Comparison of ENCODE assay signal across 8 cellular contexts in the genomic region with DNA sequence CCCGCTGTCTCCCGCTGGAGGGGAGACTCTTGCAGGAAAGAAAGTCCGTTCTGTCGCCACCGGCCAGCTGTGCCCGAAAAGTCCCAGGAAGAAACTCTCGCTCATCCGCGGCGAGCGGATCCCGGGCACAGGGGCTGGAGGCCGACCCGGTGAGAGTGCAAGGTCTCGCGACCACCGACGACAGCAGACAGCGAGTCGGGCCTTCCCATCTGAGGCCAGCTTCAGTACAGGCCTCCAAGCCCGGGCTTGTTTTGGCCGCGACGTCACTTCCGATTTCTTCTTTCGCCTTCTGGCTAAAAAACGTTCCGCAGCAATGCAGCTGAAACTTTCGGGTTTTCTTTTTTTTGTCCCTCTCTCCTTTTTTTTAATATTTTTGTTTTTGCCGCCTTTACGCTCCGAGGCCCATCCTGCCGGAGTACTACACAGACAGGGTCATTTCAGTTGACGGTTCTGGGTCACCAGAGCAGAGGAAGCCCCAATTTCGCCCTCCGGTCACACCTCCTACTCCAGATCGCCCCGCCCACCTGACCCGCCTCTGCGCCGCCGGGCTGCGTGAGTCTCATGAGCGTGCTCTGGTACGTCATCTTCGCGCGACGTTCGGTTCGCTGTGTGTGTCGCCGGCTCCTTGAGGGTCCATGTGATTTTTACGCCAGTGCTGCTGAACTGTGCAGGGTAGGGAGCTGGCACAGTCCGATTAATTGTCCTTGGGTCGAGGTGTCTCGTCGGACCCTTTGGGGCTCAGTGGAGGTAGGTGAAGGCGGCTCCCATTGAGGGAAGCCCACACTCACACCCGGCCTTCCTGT. TPM values are rescaled to one million over a fixed set of nuclear protein-coding genes. Genes with fewer than 3 reads are reported as not detected.
A peak's percentile ranks its signal among the peaks of the same experiment; 100 is the strongest.
DNase-seq lines count a peak whose midpoint lies in the region; ATAC-seq and TF ChIP-seq lines count a peak whose summit lies in the region.

A gene with protein sequence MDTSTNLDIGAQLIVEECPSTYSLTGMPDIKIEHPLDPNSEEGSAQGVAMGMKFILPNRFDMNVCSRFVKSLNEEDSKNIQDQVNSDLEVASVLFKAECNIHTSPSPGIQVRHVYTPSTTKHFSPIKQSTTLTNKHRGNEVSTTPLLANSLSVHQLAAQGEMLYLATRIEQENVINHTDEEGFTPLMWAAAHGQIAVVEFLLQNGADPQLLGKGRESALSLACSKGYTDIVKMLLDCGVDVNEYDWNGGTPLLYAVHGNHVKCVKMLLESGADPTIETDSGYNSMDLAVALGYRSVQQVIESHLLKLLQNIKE (minus strand): TSS at position 474 of the 803 bp plus-strand sequence. CDS start 2,758 bp downstream, outside the sequence.
A gene with protein sequence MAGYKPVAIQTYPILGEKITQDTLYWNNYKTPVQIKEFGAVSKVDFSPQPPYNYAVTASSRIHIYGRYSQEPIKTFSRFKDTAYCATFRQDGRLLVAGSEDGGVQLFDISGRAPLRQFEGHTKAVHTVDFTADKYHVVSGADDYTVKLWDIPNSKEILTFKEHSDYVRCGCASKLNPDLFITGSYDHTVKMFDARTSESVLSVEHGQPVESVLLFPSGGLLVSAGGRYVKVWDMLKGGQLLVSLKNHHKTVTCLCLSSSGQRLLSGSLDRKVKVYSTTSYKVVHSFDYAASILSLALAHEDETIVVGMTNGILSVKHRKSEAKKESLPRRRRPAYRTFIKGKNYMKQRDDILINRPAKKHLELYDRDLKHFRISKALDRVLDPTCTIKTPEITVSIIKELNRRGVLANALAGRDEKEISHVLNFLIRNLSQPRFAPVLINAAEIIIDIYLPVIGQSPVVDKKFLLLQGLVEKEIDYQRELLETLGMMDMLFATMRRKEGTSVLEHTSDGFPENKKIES (plus strand): TSS at position 578 of the 803 bp plus-strand sequence. CDS start 1,602 bp downstream, outside the sequence.

- CTCF ChIA-PET in activated B cell treated with CpG ODN at 0.5 μM for 24 hours (lab: Charles Lee): interaction anchor here (1.4 kb wide), 1 partner anchor 30 kb away, joined by 4 read pairs; no protein-coding TSS in a partner anchor

- POLR2A ChIA-PET in activated B cell treated with CpG ODN at 0.5 μM for 24 hours (lab: Charles Lee): interaction anchor here (1.2 to 3.0 kb wide), 3 partner anchors 10 to 67 kb away, joined by 3 to 35 read pairs (median 6); partner anchors contain the start of gene BTF3

- peak within 1 kb of the TSS; percentile 99 for H3K4me3 Mint-ChIP-seq in activated B cell treated with CpG ODN at 0.5 μM for 24 hours

- peak within 1 kb of the TSS; percentile 79 for H3K4me3 ChIP-seq in smooth muscle cell

- intact Hi-C loops in activated B cell treated with CpG ODN at 0.5 μM for 24 hours (cut with micrococcal nuclease): loop anchor here (1.0 to 10.0 kb wide), 15 partner anchors 46 to 1981 kb away; partner anchors contain the start of genes ANKRD31, BTF3, CERT1 and ENC1

- in situ Hi-C loops in GM18951 (cut with MboI; ENCODE audit: low sequenced_read_pairs, unreplicated experiment): no loop called here

- TF ChIP-seq CTCF in activated B cell treated with CpG ODN at 0.5 μM for 24 hours (IDR thresholded peaks at IDR 0.05) (no peak), smooth muscle cell (IDR thresholded peaks at IDR 0.05; ENCODE audit: borderline replicate concordance, insufficient read depth, poor library complexity, severe bottlenecking) (no peak)

- H3K27ac ChIP-seq in caudate nucleus (ENCODE audit: low read depth, low read length): peak within 1 kb of the TSS; percentile 84
- peak within 1 kb of the TSS; percentile 92 for H3K27ac ChIP-seq in smooth muscle cell (ENCODE audit: low read depth)

- H3F3A ChIP-seq in smooth muscle cell (ENCODE audit: low read depth): no peaks in the 10 kb centered on the region

- H3K27ac Mint-ChIP-seq in activated B cell treated with CpG ODN at 0.5 μM for 24 hours: peak within 1 kb of the TSS; percentile 100

- peaks cover 37% of the 10 kb centered on the region for H3K4me1 Mint-ChIP-seq in activated B cell treated with CpG ODN at 0.5 μM for 24 hours

- H3K36me3 Mint-ChIP-seq in activated B cell treated with CpG ODN at 0.5 μM for 24 hours (ENCODE audit: low read depth): peaks cover 44% of the 10 kb centered on the region

- no peaks in the 10 kb centered on the region for H3K27me3 ChIP-seq in smooth muscle cell (ENCODE audit: low read depth)

- no peaks in the 10 kb centered on the region for H3K9me3 ChIP-seq in smooth muscle cell (replicated peaks; ENCODE audit: low read depth)

- peaks cover 46% of the 10 kb centered on the region for H3K79me2 ChIP-seq in smooth muscle cell (ENCODE audit: low read depth)

- H3K4me2 ChIP-seq in smooth muscle cell: peak within 1 kb of the TSS; percentile 92

- peaks cover 6% of the 10 kb centered on the region for H3K36me3 ChIP-seq in smooth muscle cell (ENCODE audit: low read depth)

- under 1% methylated on average over 59 of the region's 60 CpGs for WGBS in smooth muscle cell (ENCODE audit: low lambda C conversion rate)

- ATAC-seq in HG03196 (IDR thresholded peaks at IDR 0.05; ENCODE audit: unreplicated experiment): peak; percentile 96
- ATAC-seq in activated B cell treated with CpG ODN at 0.5 μM for 24 hours (ENCODE audit: low read depth): peak; percentile 96

- H2AFZ ChIP-seq in smooth muscle cell (ENCODE audit: low read depth): peak within 1 kb of the TSS; percentile 90

- H3K27me3 Mint-ChIP-seq in activated B cell treated with CpG ODN at 0.5 μM for 24 hours: no peaks in the 10 kb centered on the region

- DNase-seq in AG08395 (ENCODE audit: low spot score) (peak; percentile 97), NCI-H345 (lab: John Stamatoyannopoulos, UW) (peak; percentile 95), activated B cell treated with CpG ODN at 0.5 μM for 24 hours (peak; percentile 98), caudate nucleus (lab: John Stamatoyannopoulos, UW) (peak; percentile 51 to 98 (median 94)), iPS-NIHi7 (ENCODE audit: extremely low spot score) (peak; percentile 95), smooth muscle cell (lab: John Stamatoyannopoulos, UW; ENCODE audit: unreplicated experiment) (peak; percentile 92)

- TF ChIP-seq POLR2A in GM18951 (IDR thresholded peaks at IDR 0.05; ENCODE audit: extremely low read depth, insufficient read depth, insufficient read length): peak; percentile 72

- no peaks in the 10 kb centered on the region for H3K9me3 Mint-ChIP-seq in activated B cell treated with CpG ODN at 0.5 μM for 24 hours

- H3K9ac ChIP-seq in smooth muscle cell (ENCODE audit: low read depth): peak within 1 kb of the TSS; percentile 96

- peaks cover 20% of the 10 kb centered on the region for H3K4me1 ChIP-seq in smooth muscle cell (ENCODE audit: low read depth)

- no peaks in the 10 kb centered on the region for H4K20me1 ChIP-seq in smooth muscle cell (ENCODE audit: low read depth)

RNA-seq across cellular contexts. Expression of the first gene that starts in this region (rescaled TPM):
- total RNA-seq in activated B cell treated with CpG ODN at 0.5 μM for 24 hours (17.7 and 22.9 TPM in 2 replicates), smooth muscle cell (34.4 and 37.6 TPM in 2 replicates)
- polyA plus RNA-seq in smooth muscle cell: 19.9 and 24.7 TPM in 2 replicates

RNA-seq across cellular contexts. Expression of the second gene that starts in this region (rescaled TPM):
- total RNA-seq in activated B cell treated with CpG ODN at 0.5 μM for 24 hours (35.7 and 40.4 TPM in 2 replicates), smooth muscle cell (15.2 and 25.5 TPM in 2 replicates)
- 10.2 and 13.2 TPM in 2 replicates for polyA plus RNA-seq in smooth muscle cell

Comparison
In these comparisons a context has a peak if more than half of its experiments do, and no peak if none do; other contexts are left out.
1. Peak in every context shown above with its lines: DNase-seq, ATAC-seq, H3K4me3 ChIP-seq and H3K27ac ChIP-seq.